17 cellular contexts compared by ENCODE assay signal in genomic region chr6:126039284-126039683, GRCh38. TPM values are rescaled to one million over a fixed set of nuclear protein-coding genes. Genes with fewer than 3 reads are reported as not detected.
DNase-seq lines count a peak whose midpoint lies in the region; ATAC-seq and TF ChIP-seq lines count a peak whose summit lies in the region.
"Had no signal": no experiment of that assay in that cellular context is flagged by ENCODE, and none has a peak within 500 bp of the region (broad histone marks: within the 10 kb centered on the region; RNA-seq: fewer than 3 reads in every experiment).

No MANE protein-coding gene starts in this region.

- intact Hi-C loops in Calu3 (cut with micrococcal nuclease; ENCODE audit: unreplicated experiment), result loop anchor here (10.0 kb wide), 1 partner anchor 616 kb away; no protein-coding TSS in a partner anchor

- CTCF ChIA-PET in Calu3 (lab: Charles Lee), result interaction anchor here (1.2 kb wide), 1 partner anchor 57 kb away, joined by 4 read pairs; no protein-coding TSS in a partner anchor

- H3K27ac Mint-ChIP-seq in Calu3 (ENCODE audit: unreplicated experiment), result peak overlapping the region; percentile 100
- H3K27ac Mint-ChIP-seq in chondrocyte (ENCODE audit: unreplicated experiment), result peak overlapping the region; percentile 54
- H3K27ac Mint-ChIP-seq: dendritic cell treated with granulocyte-macrophage colony-stimulating factor and Interleukin-4, amounts not matched to agents 40 ng/mL and 50 ng/mL, for 4 days; T-helper 2 cell treated with Interferon-gamma antibody and Interleukin-4, amounts not matched to agents 5 μg/mL and 100 μg/mL, for 36 hours had no signal

- peaks cover 14% of the 10 kb centered on the region for H3K4me1 Mint-ChIP-seq in Calu3 (ENCODE audit: low read depth, unreplicated experiment)
- peaks cover 49% of the 10 kb centered on the region for H3K4me1 Mint-ChIP-seq in chondrocyte (ENCODE audit: low read depth)

- no TSS peak for BruUV-seq in Calu3 (replicated peaks; lab: Mats Ljungman, UMichigan)

- H3K4me3 Mint-ChIP-seq in Calu3 (ENCODE audit: low read depth, unreplicated experiment), result no peak overlapping the region
- H3K4me3 Mint-ChIP-seq in chondrocyte (ENCODE audit: unreplicated experiment), result no peak overlapping the region
- H3K4me3 Mint-ChIP-seq: dendritic cell treated with granulocyte-macrophage colony-stimulating factor and Interleukin-4, amounts not matched to agents 40 ng/mL and 50 ng/mL, for 4 days; T-helper 2 cell treated with Interferon-gamma antibody and Interleukin-4, amounts not matched to agents 5 μg/mL and 100 μg/mL, for 36 hours had no signal

- peaks cover 2% of the 10 kb centered on the region; the same call in 1 of the 2 replicates for H3K9me3 ChIP-seq in MG63
- H3K9me3 ChIP-seq in mesodermal cell (ENCODE audit: control insufficient read depth, low read length), result no peaks in the 10 kb centered on the region
- H3K9me3 ChIP-seq: esophagus squamous epithelium had no signal

- no peaks in the 10 kb centered on the region for H3K27me3 Mint-ChIP-seq in Calu3 (ENCODE audit: unreplicated experiment)
- no peaks in the 10 kb centered on the region for H3K27me3 Mint-ChIP-seq in chondrocyte (ENCODE audit: low read depth)
- H3K27me3 Mint-ChIP-seq: dendritic cell treated with granulocyte-macrophage colony-stimulating factor and Interleukin-4, amounts not matched to agents 40 ng/mL and 50 ng/mL, for 4 days had no signal

- no peak overlapping the region for H3K4me3 ChIP-seq in MG63
- H3K4me3 ChIP-seq in mesodermal cell (ENCODE audit: extremely low read depth, insufficient read depth, low read length, poor library complexity, severe bottlenecking), result no peak overlapping the region
- H3K4me3 ChIP-seq: esophagus squamous epithelium, skin epidermis had no signal

- peaks cover 42% of the 10 kb centered on the region for H3K4me1 ChIP-seq in mesodermal cell (ENCODE audit: control insufficient read depth, insufficient read depth, low read length, poor library complexity, severe bottlenecking)

- H3K27me3 ChIP-seq in MG63, result no peaks in the 10 kb centered on the region
- H3K27me3 ChIP-seq: esophagus squamous epithelium had no signal

- H3K36me3 Mint-ChIP-seq in Calu3 (ENCODE audit: insufficient read depth, unreplicated experiment) (peaks cover 7% of the 10 kb centered on the region), chondrocyte (ENCODE audit: low read depth) (peaks cover 12% of the 10 kb centered on the region)

- no peaks in the 10 kb centered on the region for H3K9me3 Mint-ChIP-seq in Calu3 (ENCODE audit: low read depth, unreplicated experiment)
- H3K9me3 Mint-ChIP-seq in chondrocyte (ENCODE audit: low read depth), result peaks cover 4% of the 10 kb centered on the region
- H3K9me3 Mint-ChIP-seq: dendritic cell treated with granulocyte-macrophage colony-stimulating factor and Interleukin-4, amounts not matched to agents 40 ng/mL and 50 ng/mL, for 4 days had no signal

- TF ChIP-seq CTCF in Calu3 (IDR thresholded peaks at IDR 0.05; ENCODE audit: unreplicated experiment), result no peak
- no peak for TF ChIP-seq CTCF in chondrocyte (IDR thresholded peaks at IDR 0.05)

- DNase-seq in Calu3, result no peak
- peak; percentile 3 for DNase-seq in MG63
- no peak for DNase-seq in chondrocyte (ENCODE audit: low spot score)
- DNase-seq in midbrain (lab: John Stamatoyannopoulos, UW), result no peak
- DNase-seq in NCI-H510A (lab: John Stamatoyannopoulos, UW), result no peak
- DNase-seq in NOMO-1 treated with dmso at 0.1 percent for 144 hours (lab: John Stamatoyannopoulos, UW; ENCODE audit: unreplicated experiment), result no peak
- DNase-seq: activated CD4-positive, alpha-beta T cell treated with anti-CD3 and anti-CD28 coated beads for 4 hours; activated T-cell treated with anti-CD3 and anti-CD28 coated beads, Interleukin-2, amount 50 U/mL, for 1 hour; esophagus squamous epithelium; NCI-H187 treated with DMSO at 0.1 percent for 48 hours; NCI-H774 had no signal

- no peak for ATAC-seq in GM21515 (IDR thresholded peaks at IDR 0.05; ENCODE audit: unreplicated experiment)

- H3K36me3 ChIP-seq in MG63, result peaks cover 19% of the 10 kb centered on the region
- H3K36me3 ChIP-seq in mesodermal cell (ENCODE audit: control insufficient read depth, insufficient read depth, low read length), result peaks cover 38% of the 10 kb centered on the region

- WGBS in mesodermal cell (ENCODE audit: insufficient coverage in 2 of 2), 2 experiments, result 78 to 79% methylated on average over 2 of the region's 2 CpGs

- H3K27ac ChIP-seq in mesodermal cell (ENCODE audit: low read depth, low read length, severe bottlenecking), result peak overlapping the region; percentile 51
- H3K27ac ChIP-seq: HL-60, skin epidermis had no signal

RNA-seq across cellular contexts. Expression of gene TRMT11, which starts 52.9 kb away (rescaled TPM):
- total RNA-seq in Calu3 (2022), result 20.2 and 27.7 TPM in 2 replicates
- total RNA-seq in MG63 (2014; rRNA removed; shearing (Covaris generic); ENCODE audit: low replicate concordance), result 7.7 and 11.2 TPM in 2 replicates
- 12.0 to 21.0 TPM (median 15.4 TPM) in 3 replicates for total RNA-seq in chondrocyte
- polyA plus RNA-seq in mesodermal cell (2013, experiment 1 of 2), result 22.2 TPM
- polyA plus RNA-seq in mesodermal cell (2013, experiment 2 of 2), result 22.8 TPM
